ENCODE assay signal across 8 cellular contexts in the genomic region with DNA sequence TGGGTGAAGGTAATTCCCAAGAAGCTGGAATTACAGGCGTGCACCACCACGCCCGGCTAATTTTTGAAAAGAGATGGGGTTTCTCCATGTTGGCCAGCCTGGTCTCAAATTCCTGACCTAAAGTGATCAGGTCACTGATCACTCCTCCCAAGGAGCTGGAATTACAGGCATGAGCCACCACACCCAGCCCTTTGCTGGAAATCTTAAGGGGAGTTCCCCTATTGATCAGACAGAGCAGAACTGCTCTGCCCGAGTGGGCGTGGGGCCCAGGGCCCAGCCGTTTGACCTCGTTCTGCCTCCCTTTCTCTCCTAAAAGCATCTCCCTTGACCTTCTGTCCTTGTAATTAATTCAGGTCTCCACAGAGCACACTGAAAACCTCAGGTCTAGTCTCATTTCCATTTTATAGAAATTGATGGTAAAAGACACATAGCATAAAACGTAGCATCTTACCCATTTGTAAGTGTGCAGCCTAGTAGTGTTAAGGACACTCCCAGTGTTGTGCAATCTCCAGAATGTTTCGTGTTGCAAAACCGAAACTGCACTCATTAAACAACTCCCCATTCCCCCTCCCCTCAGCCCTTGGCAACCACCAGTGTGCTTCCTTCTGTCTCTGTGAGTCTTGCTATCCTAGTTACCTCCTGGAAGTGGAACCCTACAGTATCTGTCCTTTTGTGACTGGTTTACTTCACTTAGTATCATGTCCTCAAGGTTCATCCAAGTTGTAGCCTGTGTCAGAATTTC.
DNase-seq lines count a peak whose midpoint lies in the region; ATAC-seq, FAIRE-seq and TF ChIP-seq lines count a peak whose summit lies in the region.

No MANE protein-coding gene starts in this region.

- no peak overlapping the region for H3K4me3 ChIP-seq in astrocyte of the cerebellum (ENCODE audit: low read depth, low read length)

- CTCF ChIA-PET in Calu3 (lab: Charles Lee): interaction anchor here (0.6 to 2.7 kb wide), 8 partner anchors 21 to 237 kb away, joined by 3 to 53 read pairs (median 8); partner anchors contain the start of gene SLCO3A1

- peaks cover 97% of the 10 kb centered on the region for H3K4me1 Mint-ChIP-seq in Calu3 (ENCODE audit: low read depth, unreplicated experiment)

- TF ChIP-seq CTCF in Calu3 (IDR thresholded peaks at IDR 0.05; ENCODE audit: unreplicated experiment) (no peak), astrocyte of the cerebellum (IDR thresholded peaks at IDR 0.05; ENCODE audit: low read depth, low read length, missing control alignments) (no peak)

- H3K27me3 Mint-ChIP-seq in Calu3 (ENCODE audit: unreplicated experiment): no peaks in the 10 kb centered on the region

- intact Hi-C loops in Calu3 (cut with micrococcal nuclease; ENCODE audit: unreplicated experiment): loop anchor here (1.0 to 10.0 kb wide), 8 partner anchors 76 to 641 kb away; no protein-coding TSS in a partner anchor

- DNase-seq in Calu3 (peak; percentile 88), NCI-H69 (lab: John Stamatoyannopoulos, UW) (peak; percentile 83), astrocyte of the cerebellum (ENCODE audit: low read depth) (peak; percentile 68), NCI-H1092 treated with DMSO at 0.1 percent for 48 hours (lab: John Stamatoyannopoulos, UW) (no peak)
- DNase-seq in stimulated activated CD8-positive, alpha-beta memory T cell treated with anti-CD3 and anti-CD28 coated beads, Interleukin-12 subunit alpha, Interleukin-12 subunit beta, amount 100 ng/mL, for 1 hour (ENCODE audit: low read depth): peak; percentile 1

- no peaks in the 10 kb centered on the region for H3K9me3 Mint-ChIP-seq in Calu3 (ENCODE audit: low read depth, unreplicated experiment)

- ATAC-seq in HG02798 (IDR thresholded peaks at IDR 0.05; ENCODE audit: poor library complexity, unreplicated experiment) (peak; percentile 42), GM18520 (IDR thresholded peaks at IDR 0.05; ENCODE audit: unreplicated experiment) (no peak)

- no TSS peak for BruUV-seq in Calu3 (replicated peaks; lab: Mats Ljungman, UMichigan)

- H3K4me3 Mint-ChIP-seq in Calu3 (ENCODE audit: low read depth, unreplicated experiment): peak overlapping the region; percentile 72

- H3K27ac Mint-ChIP-seq in Calu3 (ENCODE audit: unreplicated experiment): peak overlapping the region; percentile 90

- in situ Hi-C loops in astrocyte of the cerebellum (cut with HindIII; ENCODE audit: low sequenced_read_pairs): no loop called here

- H3K36me3 Mint-ChIP-seq in Calu3 (ENCODE audit: insufficient read depth, unreplicated experiment): peaks cover 53% of the 10 kb centered on the region

- FAIRE-seq in islet of Langerhans (lab: Jason Lieb, UNC): peak; percentile 95
